25 cellular contexts compared by ENCODE assay signal in the genomic region with DNA sequence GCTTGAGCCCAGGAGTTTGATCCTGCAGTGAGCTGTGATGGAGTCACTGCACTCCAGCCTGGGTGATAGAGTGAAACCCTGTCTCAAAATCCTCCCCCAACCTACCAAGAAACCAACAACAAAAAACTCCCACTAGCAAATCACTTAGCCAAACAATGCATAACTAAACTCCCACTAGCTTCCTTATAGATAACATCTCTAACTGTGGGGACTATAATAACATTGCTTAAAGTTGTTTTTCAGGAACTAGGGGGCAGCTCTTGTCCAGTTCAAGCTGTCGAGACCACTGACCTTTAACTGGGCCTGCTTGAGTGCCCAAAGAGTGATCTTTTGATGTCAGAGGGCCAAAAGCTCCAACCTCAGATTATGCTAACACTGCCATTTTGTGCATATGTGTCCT.
"Had no signal": no experiment of that assay in that cellular context is flagged by ENCODE, and none has a peak within 500 bp of the region (broad histone marks: within the 10 kb centered on the region; RNA-seq: fewer than 3 reads in every experiment).

No MANE protein-coding gene starts in this region.

- H3K27me3 Mint-ChIP-seq: activated naive CD4-positive, alpha-beta T cell treated with anti-CD3 and anti-CD28 coated beads, Interleukin-2, amount 10 ng/mL, durations not matched to agents 7 days and 5 days had no signal

- H3K36me3 Mint-ChIP-seq: activated naive CD4-positive, alpha-beta T cell treated with anti-CD3 and anti-CD28 coated beads, Interleukin-2, amount 10 ng/mL, durations not matched to agents 7 days and 5 days; activated naive CD8-positive, alpha-beta T cell treated with anti-CD3 and anti-CD28 coated beads, Interleukin-2, amount 10 ng/mL, durations not matched to agents 7 days and 5 days; immature natural killer cell; mesothelial cell of epicardium; neural progenitor cell had no signal

- ATAC-seq: effector memory CD8-positive, alpha-beta T cell; foreskin keratinocyte; heart left ventricle; left colon; naive thymus-derived CD4-positive, alpha-beta T cell; right lobe of liver; stimulated activated effector memory CD8-positive, alpha-beta T cell treated with anti-CD3 and anti-CD28 coated beads, Interleukin-12 subunit alpha, Interleukin-12 subunit beta, amount 100 ng/mL, for 72 hours had no signal

- H3K4me1 Mint-ChIP-seq: immature natural killer cell; mesothelial cell of epicardium; neural progenitor cell; stimulated activated effector memory CD8-positive, alpha-beta T cell treated with anti-CD3 and anti-CD28 coated beads, Interleukin-12 subunit alpha, Interleukin-12 subunit beta, amount 100 ng/mL, for 72 hours had no signal

- H3K4me3 Mint-ChIP-seq: activated CD4-positive, alpha-beta memory T cell treated with anti-CD3 and anti-CD28 coated beads, Interleukin-2, amount 10 ng/mL, durations not matched to agents 7 days and 5 days; activated CD4-positive, alpha-beta T cell treated with anti-CD3 and anti-CD28 coated beads, Interleukin-2, amount 10 ng/mL, durations not matched to agents 7 days and 5 days; activated naive CD4-positive, alpha-beta T cell treated with anti-CD3 and anti-CD28 coated beads, Interleukin-2, amount 10 ng/mL, durations not matched to agents 7 days and 5 days; activated naive CD8-positive, alpha-beta T cell treated with anti-CD3 and anti-CD28 coated beads, Interleukin-2, amount 10 ng/mL, durations not matched to agents 7 days and 5 days; activated T-cell treated with anti-CD3 and anti-CD28 coated beads, Interleukin-2, amount 50 U/mL, for 24 hours; effector memory CD8-positive, alpha-beta T cell; immature natural killer cell; mesothelial cell of epicardium; naive thymus-derived CD4-positive, alpha-beta T cell; neural progenitor cell; stimulated activated effector memory CD8-positive, alpha-beta T cell treated with anti-CD3 and anti-CD28 coated beads, Interleukin-12 subunit alpha, Interleukin-12 subunit beta, amount 100 ng/mL, for 72 hours; stimulated activated naive CD8-positive, alpha-beta T cell treated with anti-CD3 and anti-CD28 coated beads, Interleukin-15, Interleukin-2, amounts not matched to agents 100 ng/mL and 50 ng/mL, for 24 hours had no signal

- H3K27ac Mint-ChIP-seq: activated CD4-positive, alpha-beta memory T cell treated with anti-CD3 and anti-CD28 coated beads, Interleukin-2, amount 10 ng/mL, durations not matched to agents 7 days and 5 days; activated CD4-positive, alpha-beta T cell treated with anti-CD3 and anti-CD28 coated beads, Interleukin-2, amount 10 ng/mL, durations not matched to agents 7 days and 5 days; activated naive CD4-positive, alpha-beta T cell treated with anti-CD3 and anti-CD28 coated beads, Interleukin-2, amount 10 ng/mL, durations not matched to agents 7 days and 5 days; activated naive CD8-positive, alpha-beta T cell treated with anti-CD3 and anti-CD28 coated beads, Interleukin-2, amount 10 ng/mL, durations not matched to agents 7 days and 5 days; activated T-cell treated with anti-CD3 and anti-CD28 coated beads, Interleukin-2, amount 50 U/mL, for 24 hours; effector memory CD8-positive, alpha-beta T cell; immature natural killer cell; mesothelial cell of epicardium; naive thymus-derived CD4-positive, alpha-beta T cell; neural progenitor cell; stimulated activated effector memory CD8-positive, alpha-beta T cell treated with anti-CD3 and anti-CD28 coated beads, Interleukin-12 subunit alpha, Interleukin-12 subunit beta, amount 100 ng/mL, for 72 hours; stimulated activated naive CD8-positive, alpha-beta T cell treated with anti-CD3 and anti-CD28 coated beads, Interleukin-15, Interleukin-2, amounts not matched to agents 100 ng/mL and 50 ng/mL, for 24 hours had no signal

- DNase-seq: activated CD4-positive, alpha-beta memory T cell treated with anti-CD3 and anti-CD28 coated beads, Interleukin-2, amount 10 ng/mL, durations not matched to agents 7 days and 5 days; activated CD4-positive, alpha-beta T cell treated with anti-CD3 and anti-CD28 coated beads for 1 hour; activated CD4-positive, alpha-beta T cell treated with anti-CD3 and anti-CD28 coated beads, Interleukin-2, amount 10 ng/mL, durations not matched to agents 7 days and 5 days; activated CD8-positive, alpha-beta memory T cell treated with anti-CD3 and anti-CD28 coated beads, Interleukin-2, amount 50 U/mL, for 48 hours; activated gamma-delta T cell; activated naive CD4-positive, alpha-beta T cell treated with anti-CD3 and anti-CD28 coated beads, Interleukin-2, amount 10 ng/mL, durations not matched to agents 7 days and 5 days; activated naive CD8-positive, alpha-beta T cell treated with anti-CD3 and anti-CD28 coated beads, Interleukin-2, amount 10 ng/mL, durations not matched to agents 7 days and 5 days; activated T-cell treated with anti-CD3 and anti-CD28 coated beads, Interleukin-2, amount 50 U/mL, for 24 hours; brain microvascular endothelial cell; effector memory CD8-positive, alpha-beta T cell; foreskin keratinocyte; heart left ventricle; hypothalamus; immature natural killer cell; kidney; left colon; naive thymus-derived CD4-positive, alpha-beta T cell; right lobe of liver; stimulated activated CD4-positive, alpha-beta T cell treated with anti-CD3 and anti-CD28 coated beads, Interleukin-12 subunit alpha, Interleukin-12 subunit beta, amount 100 ng/mL, for 4 hours; stimulated activated CD4-positive, alpha-beta T cell treated with anti-CD3 and anti-CD28 coated beads, Interleukin-4, amount 100 ng/mL, for 24 hours; trophoblast cell had no signal

- H3K9me3 Mint-ChIP-seq: activated CD4-positive, alpha-beta T cell treated with anti-CD3 and anti-CD28 coated beads, Interleukin-2, amount 10 ng/mL, durations not matched to agents 7 days and 5 days; activated naive CD4-positive, alpha-beta T cell treated with anti-CD3 and anti-CD28 coated beads, Interleukin-2, amount 10 ng/mL, durations not matched to agents 7 days and 5 days; neural progenitor cell had no signal
